ENCODE assay signal across 1 cellular context in genomic region chr2:101821059-101821805, GRCh38.
TF ChIP-seq lines count a peak whose summit lies in the region.

No MANE protein-coding gene starts in this region.

TF ChIP-seq in GM23338, 12 proteins besides CTCF, POLR2A, EP300 and RAD21 (continued from another document):
- no peak for TF ChIP-seq ZNF462 (CRISPR knock-in tag; IDR thresholded peaks at IDR 0.05)
- TF ChIP-seq POLR2AphosphoS5 (IDR thresholded peaks at IDR 0.05; ENCODE audit: low read depth): no peak
- TF ChIP-seq NANOG (IDR thresholded peaks at IDR 0.05; ENCODE audit: borderline replicate concordance): no peak
- no peak for TF ChIP-seq EZH2phosphoT487 (IDR thresholded peaks at IDR 0.05; ENCODE audit: unreplicated experiment)
- no peak for TF ChIP-seq CREB1 (CRISPR knock-in tag; IDR thresholded peaks at IDR 0.05; ENCODE audit: low read depth)
- TF ChIP-seq JUNB (IDR thresholded peaks at IDR 0.05; ENCODE audit: unreplicated experiment): no peak
- TF ChIP-seq, protein P1, sequence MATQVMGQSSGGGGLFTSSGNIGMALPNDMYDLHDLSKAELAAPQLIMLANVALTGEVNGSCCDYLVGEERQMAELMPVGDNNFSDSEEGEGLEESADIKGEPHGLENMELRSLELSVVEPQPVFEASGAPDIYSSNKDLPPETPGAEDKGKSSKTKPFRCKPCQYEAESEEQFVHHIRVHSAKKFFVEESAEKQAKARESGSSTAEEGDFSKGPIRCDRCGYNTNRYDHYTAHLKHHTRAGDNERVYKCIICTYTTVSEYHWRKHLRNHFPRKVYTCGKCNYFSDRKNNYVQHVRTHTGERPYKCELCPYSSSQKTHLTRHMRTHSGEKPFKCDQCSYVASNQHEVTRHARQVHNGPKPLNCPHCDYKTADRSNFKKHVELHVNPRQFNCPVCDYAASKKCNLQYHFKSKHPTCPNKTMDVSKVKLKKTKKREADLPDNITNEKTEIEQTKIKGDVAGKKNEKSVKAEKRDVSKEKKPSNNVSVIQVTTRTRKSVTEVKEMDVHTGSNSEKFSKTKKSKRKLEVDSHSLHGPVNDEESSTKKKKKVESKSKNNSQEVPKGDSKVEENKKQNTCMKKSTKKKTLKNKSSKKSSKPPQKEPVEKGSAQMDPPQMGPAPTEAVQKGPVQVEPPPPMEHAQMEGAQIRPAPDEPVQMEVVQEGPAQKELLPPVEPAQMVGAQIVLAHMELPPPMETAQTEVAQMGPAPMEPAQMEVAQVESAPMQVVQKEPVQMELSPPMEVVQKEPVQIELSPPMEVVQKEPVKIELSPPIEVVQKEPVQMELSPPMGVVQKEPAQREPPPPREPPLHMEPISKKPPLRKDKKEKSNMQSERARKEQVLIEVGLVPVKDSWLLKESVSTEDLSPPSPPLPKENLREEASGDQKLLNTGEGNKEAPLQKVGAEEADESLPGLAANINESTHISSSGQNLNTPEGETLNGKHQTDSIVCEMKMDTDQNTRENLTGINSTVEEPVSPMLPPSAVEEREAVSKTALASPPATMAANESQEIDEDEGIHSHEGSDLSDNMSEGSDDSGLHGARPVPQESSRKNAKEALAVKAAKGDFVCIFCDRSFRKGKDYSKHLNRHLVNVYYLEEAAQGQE (IDR thresholded peaks at IDR 0.05; ENCODE audit: unreplicated experiment): no peak
- TF ChIP-seq ZNF331 (CRISPR knock-in tag; IDR thresholded peaks at IDR 0.05; ENCODE audit: low read depth): no peak
